Comparison of ENCODE assay signal across 22 cellular contexts in genomic region chr15:101407966-101408775, GRCh38.
"Had no signal": no experiment of that assay in that cellular context is flagged by ENCODE, and none has a peak within 500 bp of the region (broad histone marks: within the 10 kb centered on the region; RNA-seq: fewer than 3 reads in every experiment).

No MANE protein-coding gene starts in this region.

- H3K27ac ChIP-seq: gastroesophageal sphincter, right atrium auricular region, thoracic aorta, uterus had no signal

- H3K9me3 ChIP-seq: gastroesophageal sphincter, right atrium auricular region, spleen, thoracic aorta, uterus had no signal

- DNase-seq: activated CD4-positive, alpha-beta memory T cell treated with anti-CD3 and anti-CD28 coated beads, Interleukin-2, amount 10 ng/mL, durations not matched to agents 7 days and 5 days; activated CD4-positive, alpha-beta T cell treated with anti-CD3 and anti-CD28 coated beads, Interleukin-2, amount 10 ng/mL, durations not matched to agents 24 days and 14 days; activated CD4-positive, CD25-positive, alpha-beta regulatory T cell treated with anti-CD3 and anti-CD28 coated beads, Interleukin-2, amount 50 U/mL, for 72 hours; activated gamma-delta T cell; activated naive CD4-positive, alpha-beta T cell treated with anti-CD3 and anti-CD28 coated beads, Interleukin-2, amount 10 ng/mL, durations not matched to agents 7 days and 5 days; amygdala; caudate nucleus; hippocampal formation; immature natural killer cell; naive thymus-derived CD4-positive, alpha-beta T cell; occipital lobe; spleen; stimulated activated naive CD4-positive, alpha-beta T cell treated with Interleukin-2 at 50 U/mL for 16 hours; T1000; trophoblast cell; uterus had no signal

- H3K36me3 Mint-ChIP-seq: activated naive CD4-positive, alpha-beta T cell treated with anti-CD3 and anti-CD28 coated beads, Interleukin-2, amount 10 ng/mL, durations not matched to agents 7 days and 5 days; immature natural killer cell; mesothelial cell of epicardium; naive thymus-derived CD4-positive, alpha-beta T cell had no signal

- H3K27me3 ChIP-seq: gastroesophageal sphincter, right atrium auricular region, spleen, uterus had no signal

- H3K4me3 ChIP-seq: gastroesophageal sphincter, right atrium auricular region, spleen, thoracic aorta, uterus had no signal

- H3K27ac Mint-ChIP-seq: activated CD4-positive, alpha-beta memory T cell treated with anti-CD3 and anti-CD28 coated beads, Interleukin-2, amount 10 ng/mL, durations not matched to agents 7 days and 5 days; activated CD4-positive, alpha-beta T cell treated with anti-CD3 and anti-CD28 coated beads, Interleukin-2, amount 10 ng/mL, durations not matched to agents 24 days and 14 days; activated naive CD4-positive, alpha-beta T cell treated with anti-CD3 and anti-CD28 coated beads, Interleukin-2, amount 10 ng/mL, durations not matched to agents 7 days and 5 days; immature natural killer cell; mesothelial cell of epicardium; naive thymus-derived CD4-positive, alpha-beta T cell; T-helper 1 cell treated with Interleukin-12 subunit alpha and Interleukin-12 subunit beta and Interleukin-4 antibody, amounts not matched to agents 30 μg/mL and 1 μg/mL, for 36 hours had no signal

- H3K9me3 Mint-ChIP-seq: activated CD4-positive, alpha-beta memory T cell treated with anti-CD3 and anti-CD28 coated beads, Interleukin-2, amount 10 ng/mL, durations not matched to agents 7 days and 5 days; activated CD4-positive, alpha-beta T cell treated with anti-CD3 and anti-CD28 coated beads, Interleukin-2, amount 10 ng/mL, durations not matched to agents 24 days and 14 days; activated naive CD4-positive, alpha-beta T cell treated with anti-CD3 and anti-CD28 coated beads, Interleukin-2, amount 10 ng/mL, durations not matched to agents 7 days and 5 days; immature natural killer cell; mesothelial cell of epicardium; naive thymus-derived CD4-positive, alpha-beta T cell; neural crest cell; T-helper 1 cell treated with Interleukin-12 subunit alpha and Interleukin-12 subunit beta and Interleukin-4 antibody, amounts not matched to agents 30 μg/mL and 1 μg/mL, for 36 hours had no signal

- H3K4me1 Mint-ChIP-seq: activated CD4-positive, alpha-beta memory T cell treated with anti-CD3 and anti-CD28 coated beads, Interleukin-2, amount 10 ng/mL, durations not matched to agents 7 days and 5 days; activated naive CD4-positive, alpha-beta T cell treated with anti-CD3 and anti-CD28 coated beads, Interleukin-2, amount 10 ng/mL, durations not matched to agents 7 days and 5 days; immature natural killer cell; mesothelial cell of epicardium; naive thymus-derived CD4-positive, alpha-beta T cell had no signal

- H3K4me1 ChIP-seq: gastroesophageal sphincter, right atrium auricular region, uterus had no signal

- ATAC-seq: gastroesophageal sphincter; naive thymus-derived CD4-positive, alpha-beta T cell had no signal

- H3K4me3 Mint-ChIP-seq: activated CD4-positive, alpha-beta memory T cell treated with anti-CD3 and anti-CD28 coated beads, Interleukin-2, amount 10 ng/mL, durations not matched to agents 7 days and 5 days; activated CD4-positive, alpha-beta T cell treated with anti-CD3 and anti-CD28 coated beads, Interleukin-2, amount 10 ng/mL, durations not matched to agents 24 days and 14 days; activated naive CD4-positive, alpha-beta T cell treated with anti-CD3 and anti-CD28 coated beads, Interleukin-2, amount 10 ng/mL, durations not matched to agents 7 days and 5 days; immature natural killer cell; mesothelial cell of epicardium; naive thymus-derived CD4-positive, alpha-beta T cell; neural crest cell; T-helper 1 cell treated with Interleukin-12 subunit alpha and Interleukin-12 subunit beta and Interleukin-4 antibody, amounts not matched to agents 30 μg/mL and 1 μg/mL, for 36 hours had no signal

- H3K36me3 ChIP-seq: gastroesophageal sphincter, right atrium auricular region, thoracic aorta, uterus had no signal
